In genomic region chr12:70994217-70994788, GRCh38 we compare ENCODE assay signal across 11 cellular contexts.
DNase-seq lines count a peak whose midpoint lies in the region; ATAC-seq and TF ChIP-seq lines count a peak whose summit lies in the region.
"Had no signal": no experiment of that assay in that cellular context is flagged by ENCODE, and none has a peak within 500 bp of the region (broad histone marks: within the 10 kb centered on the region; RNA-seq: fewer than 3 reads in every experiment).

No MANE protein-coding gene starts in this region.

- 27% methylated on average over 5 of the region's 5 CpGs for WGBS in prostate gland

- POLR2A ChIA-PET in RWPE1 (lab: Yijun Ruan, JAX; ENCODE audit: low non-redundant PET): no interaction called here
- POLR2A ChIA-PET in CD4-positive, alpha-beta memory T cell (lab: Charles Lee; ENCODE audit: partially characterized antibody): no interaction called here

- intact Hi-C loops in prostate gland (cut with DNase I): no loop called here
- intact Hi-C loops in CD4-positive, alpha-beta memory T cell (cut with micrococcal nuclease): no loop called here

- H3K4me3 Mint-ChIP-seq in CD4-positive, alpha-beta memory T cell: no peak overlapping the region
- H3K4me3 Mint-ChIP-seq: nephron progenitor cell had no signal

- ATAC-seq in HG02981 (IDR thresholded peaks at IDR 0.05; ENCODE audit: unreplicated experiment): no peak
- no peak for ATAC-seq in GM18520 (IDR thresholded peaks at IDR 0.05; ENCODE audit: unreplicated experiment)
- no peak for ATAC-seq in GM18870 (IDR thresholded peaks at IDR 0.05; ENCODE audit: unreplicated experiment)

- TF ChIP-seq CTCF in AG09319 (IDR thresholded peaks at IDR 0.05; ENCODE audit: low read depth, low read length): no peak
- no peak for TF ChIP-seq CTCF in RWPE1 (conservative IDR thresholded peaks at IDR 0.05; ENCODE audit: low read depth)
- no peak for TF ChIP-seq CTCF in prostate gland (IDR thresholded peaks at IDR 0.05)

- no peaks in the 10 kb centered on the region for H3K27me3 Mint-ChIP-seq in CD4-positive, alpha-beta memory T cell

- CTCF ChIA-PET in RWPE1 (lab: Yijun Ruan, JAX): interaction anchor here (0.5 kb wide), 1 partner anchor 267 kb away, joined by 5 read pairs; no protein-coding TSS in a partner anchor
- CTCF ChIA-PET in CD4-positive, alpha-beta memory T cell (lab: Charles Lee; ENCODE audit: partially characterized antibody): no interaction called here

- H3K36me3 Mint-ChIP-seq in CD4-positive, alpha-beta memory T cell: no peaks in the 10 kb centered on the region

- H3K9me3 Mint-ChIP-seq in CD4-positive, alpha-beta memory T cell: peaks cover 0 to 5% (median under 1%) of the 10 kb centered on the region in 8 donors
- H3K9me3 Mint-ChIP-seq: nephron progenitor cell had no signal

- H3K27ac ChIP-seq in RWPE1: peak overlapping the region; percentile 88
- H3K27ac ChIP-seq in prostate gland: peak overlapping the region; percentile 40 to 53
- no peak overlapping the region for H3K27ac ChIP-seq in CD4-positive, alpha-beta memory T cell (ENCODE audit: low read depth, low read length)

- H3K9me3 ChIP-seq in prostate gland: no peaks in the 10 kb centered on the region
- H3K9me3 ChIP-seq in CD4-positive, alpha-beta memory T cell (ENCODE audit: control insufficient read depth in 1 of 2, low read length in 2 of 2): no peaks in the 10 kb centered on the region

- H3K36me3 ChIP-seq in prostate gland: no peaks in the 10 kb centered on the region
- H3K36me3 ChIP-seq in CD4-positive, alpha-beta memory T cell (ENCODE audit: insufficient read depth, low read length): no peaks in the 10 kb centered on the region

- no peaks in the 10 kb centered on the region for H3K27me3 ChIP-seq in prostate gland (replicated peaks; ENCODE audit: insufficient read depth)
- H3K27me3 ChIP-seq in CD4-positive, alpha-beta memory T cell (ENCODE audit: insufficient read depth, low read length): no peaks in the 10 kb centered on the region

- no peak for TF ChIP-seq POLR2A in prostate gland (IDR thresholded peaks at IDR 0.05)

- H3K4me3 ChIP-seq in prostate gland: no peak overlapping the region
- H3K4me3 ChIP-seq in CD4-positive, alpha-beta memory T cell (ENCODE audit: low read length in 2 of 2): no peak overlapping the region

- H3K27ac Mint-ChIP-seq in CD4-positive, alpha-beta memory T cell: no peak overlapping the region
- H3K27ac Mint-ChIP-seq: nephron progenitor cell had no signal

- no peaks in the 10 kb centered on the region for H3K4me1 Mint-ChIP-seq in CD4-positive, alpha-beta memory T cell
- H3K4me1 Mint-ChIP-seq: nephron progenitor cell had no signal

- no peaks in the 10 kb centered on the region for H3K4me1 ChIP-seq in prostate gland (replicated peaks)
- no peaks in the 10 kb centered on the region for H3K4me1 ChIP-seq in CD4-positive, alpha-beta memory T cell (ENCODE audit: insufficient read depth, low read length)

- DNase-seq in AG09319 (ENCODE audit: extremely low read depth, low read depth): peak; percentile 92
- DNase-seq in RWPE1 (ENCODE audit: low spot score): no peak
- DNase-seq in fibroblast of peridontal ligament (ENCODE audit: extremely low read depth): peak; percentile 47
- peak; percentile 15 for DNase-seq in prostate gland (ENCODE audit: low spot score)
- no peak for DNase-seq in CD4-positive, alpha-beta memory T cell
- DNase-seq: C1 segment of cervical spinal cord, NCI-H526 treated with DMSO at 0.1 percent for 48 hours, nephron progenitor cell had no signal

Comparison
In these comparisons a context has a peak if more than half of its experiments do, and no peak if none do; other contexts are left out.
1. DNase-seq: peak in AG09319 (single experiment), fibroblast of peridontal ligament (single experiment) and prostate gland (single experiment); none in RWPE1 (single experiment) and CD4-positive, alpha-beta memory T cell (0 of 5).